8 cellular contexts compared by ENCODE assay signal in genomic region chr2:229462144-229462543, GRCh38.
"Had no signal": no experiment of that assay in that cellular context is flagged by ENCODE, and none has a peak within 500 bp of the region (broad histone marks: within the 10 kb centered on the region; RNA-seq: fewer than 3 reads in every experiment).

No MANE protein-coding gene starts in this region.

- H3K9ac ChIP-seq: KMS-11 had no signal

- FAIRE-seq: H1, HTR-8/SVneo had no signal

- H3K27ac ChIP-seq: KMS-11 had no signal

- DNase-seq: H7, Karpas-422, KBM-7 had no signal

- H3K36me3 ChIP-seq: HAP-1 had no signal

- H3K4me3 ChIP-seq: GM23338, HAP-1 had no signal

- H2AFZ ChIP-seq: GM23338 had no signal

- H3K9me3 ChIP-seq: HAP-1 had no signal

- H3K4me1 ChIP-seq: HAP-1 had no signal

- ATAC-seq: GM23338 had no signal

- H3K4me2 ChIP-seq: GM23338, KMS-11 had no signal
